ENCODE assay signal across 8 cellular contexts in the genomic region with DNA sequence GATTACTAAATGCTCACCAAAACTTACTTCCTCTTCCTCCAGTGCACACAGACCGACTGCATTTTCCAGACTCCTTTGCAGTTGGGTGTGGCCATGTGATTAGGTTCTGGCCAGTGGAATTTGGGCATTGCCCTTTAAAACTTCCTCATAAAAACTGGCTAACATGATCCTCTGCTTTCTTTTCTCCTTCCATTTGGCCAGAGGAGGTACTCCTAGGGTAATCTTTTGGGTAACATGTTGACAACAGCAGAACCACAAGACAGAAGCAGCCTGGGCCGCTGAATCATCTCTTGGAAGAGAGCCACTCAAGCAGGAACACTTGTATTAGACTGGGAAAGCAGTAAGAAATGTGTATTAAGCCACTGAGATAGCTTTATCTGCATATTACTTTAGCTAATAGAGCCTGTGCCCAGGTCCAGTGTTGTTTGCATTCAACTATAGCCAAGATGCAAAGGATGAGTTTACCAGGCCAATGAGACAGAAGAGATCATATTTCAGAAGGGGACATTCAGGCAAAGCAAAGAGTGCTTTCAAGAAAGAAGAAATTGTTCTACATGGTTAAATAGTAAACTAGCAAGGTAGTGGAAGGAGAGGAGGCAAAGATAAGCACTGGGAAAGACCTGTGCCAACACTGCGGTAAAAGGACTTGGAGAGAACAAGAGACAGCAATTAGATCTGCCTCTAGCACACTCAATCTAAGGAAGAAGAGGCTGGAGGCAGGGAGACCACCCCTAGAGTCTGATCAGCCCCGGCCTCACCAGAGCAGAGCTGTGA.
A peak's percentile ranks its signal among the peaks of the same experiment; 100 is the strongest.
DNase-seq lines count a peak whose midpoint lies in the region; ATAC-seq and TF ChIP-seq lines count a peak whose summit lies in the region.

No MANE protein-coding gene starts in this region.

- TF ChIP-seq CTCF in BJ (IDR thresholded peaks at IDR 0.05; ENCODE audit: insufficient read depth, low read depth, low read length) (no peak), nephron (IDR thresholded peaks at IDR 0.05; ENCODE audit: unreplicated experiment in 3 of 3) (no peak), type B pancreatic cell (conservative IDR thresholded peaks at IDR 0.05) (no peak)

- H3K27ac Mint-ChIP-seq in nephron (peak overlapping the region; percentile 54 to 78 (median 68)), type B pancreatic cell (no peak overlapping the region)

- DNase-seq in BJ (ENCODE audit: low read depth) (peak; percentile 92), NCI-H446 (lab: John Stamatoyannopoulos, UW) (peak; percentile 54 to 81), dedifferentiated amniotic fluid mesenchymal stem cell (ENCODE audit: extremely low spot score) (peak; percentile 62), NCI-H1092 (lab: John Stamatoyannopoulos, UW) (no peak), activated gamma-delta T cell (lab: John Stamatoyannopoulos, UW) (no peak), type B pancreatic cell (ENCODE audit: extremely low spot score, unreplicated experiment) (no peak)

- H3K36me3 ChIP-seq in BJ (ENCODE audit: control insufficient read depth, insufficient read depth, low read length), result no peaks in the 10 kb centered on the region

- H3K9me3 Mint-ChIP-seq in nephron (no peaks in the 10 kb centered on the region), type B pancreatic cell (no peaks in the 10 kb centered on the region)

- H3K27me3 Mint-ChIP-seq in nephron (ENCODE audit: low read depth) (no peaks in the 10 kb centered on the region), type B pancreatic cell (peaks cover 10% of the 10 kb centered on the region)

- CTCF ChIA-PET in BJ (lab: Yijun Ruan, JAX), result interaction anchor here (1.0 to 1.3 kb wide), 2 partner anchors 15 to 27 kb away, joined by 3 read pairs; no protein-coding TSS in a partner anchor

- no peak for ATAC-seq in GM21423 (IDR thresholded peaks at IDR 0.05; ENCODE audit: unreplicated experiment)

- H3K27me3 ChIP-seq in BJ (ENCODE audit: control insufficient read depth, insufficient read depth, low read length), result 0 out of 2 replicates have a peak, but pooled peaks cover 3% of the 10 kb centered on the region

- H3K36me3 Mint-ChIP-seq in nephron (ENCODE audit: low read depth) (no peaks in the 10 kb centered on the region), type B pancreatic cell (no peaks in the 10 kb centered on the region)

- H3K4me3 ChIP-seq in BJ (ENCODE audit: low read depth, low read length), result no peak overlapping the region

- POLR2A ChIA-PET in BJ (lab: Charles Lee), result no interaction called here

- H3K4me1 Mint-ChIP-seq in nephron (peaks cover 10% of the 10 kb centered on the region), type B pancreatic cell (ENCODE audit: unreplicated experiment) (peaks cover 8% of the 10 kb centered on the region)

- H3K4me3 Mint-ChIP-seq in nephron (no peak overlapping the region), type B pancreatic cell (no peak overlapping the region)

Comparison
In these comparisons a context has a peak if more than half of its experiments do, and no peak if none do; other contexts are left out.
1. DNase-seq: peak in BJ (single experiment), NCI-H446 (2 of 2) and dedifferentiated amniotic fluid mesenchymal stem cell (single experiment); none in NCI-H1092 (single experiment), activated gamma-delta T cell (single experiment) and type B pancreatic cell (single experiment).